ENCODE assay signal across 17 cellular contexts in the genomic region with DNA sequence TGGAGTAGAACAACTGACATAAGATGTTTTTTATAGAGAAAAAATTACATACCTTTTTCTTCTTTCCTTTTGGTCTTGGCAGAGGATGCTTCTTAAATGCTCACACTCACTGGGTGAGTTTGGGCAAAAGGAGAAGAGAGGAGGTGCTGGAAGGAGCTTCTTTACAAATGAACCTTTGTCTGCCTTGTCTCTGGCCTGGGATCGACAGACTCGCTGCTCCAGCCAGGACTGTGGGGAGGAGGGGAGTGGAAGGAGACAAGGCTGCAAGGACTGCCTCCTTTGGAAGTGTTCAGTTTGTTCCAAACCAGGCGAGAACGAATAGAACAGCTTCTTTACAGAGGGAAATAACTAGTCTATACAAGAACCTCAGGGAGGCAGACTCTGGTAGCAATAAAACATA. TPM values are rescaled to one million over a fixed set of nuclear protein-coding genes. Genes with fewer than 3 reads are reported as not detected.
DNase-seq lines count a peak whose midpoint lies in the region; ATAC-seq and TF ChIP-seq lines count a peak whose summit lies in the region.
"Had no signal": no experiment of that assay in that cellular context is flagged by ENCODE, and none has a peak within 500 bp of the region (broad histone marks: within the 10 kb centered on the region; RNA-seq: fewer than 3 reads in every experiment).

A gene (minus strand): TSS at position 101 of the 400 bp plus-strand sequence. CDS start 7,702 bp downstream, outside the sequence.

- WGBS in SK-N-SH (ENCODE audit: low lambda C conversion rate): 97% methylated on average over 4 of the region's 4 CpGs
- 55 to 61% methylated on average over 4 of the region's 4 CpGs for WGBS in heart right ventricle, 2 donors
- WGBS in esophagus squamous epithelium, 2 donors: 22 to 38% methylated on average over 3 to 4 of the region's 4 CpGs

- H3K27me3 Mint-ChIP-seq in neural progenitor cell (ENCODE audit: insufficient read depth, low read depth): no peaks in the 10 kb centered on the region

- 0 out of 2 replicates have a peak, but pooled peaks cover 1% of the 10 kb centered on the region for H3K9me3 ChIP-seq in SK-N-SH
- H3K9me3 ChIP-seq in heart right ventricle: peaks cover 0 to 1% (median 0%) of the 10 kb centered on the region in 11 donors
- no peaks in the 10 kb centered on the region for H3K9me3 ChIP-seq in neural progenitor cell (ENCODE audit: low read depth)
- no peaks in the 10 kb centered on the region for H3K9me3 ChIP-seq in uterus
- no peaks in the 10 kb centered on the region for H3K9me3 ChIP-seq in esophagus squamous epithelium
- H3K9me3 ChIP-seq: Caco-2 had no signal

- H3K27me3 ChIP-seq in SK-N-SH (ENCODE audit: insufficient read depth): no peaks in the 10 kb centered on the region
- H3K27me3 ChIP-seq in heart right ventricle: no peaks in the 10 kb centered on the region
- no peaks in the 10 kb centered on the region for H3K27me3 ChIP-seq in neural progenitor cell
- H3K27me3 ChIP-seq in uterus: no peaks in the 10 kb centered on the region
- H3K27me3 ChIP-seq in esophagus squamous epithelium: no peaks in the 10 kb centered on the region

- no peak for TF ChIP-seq EP300 in SK-N-SH (IDR thresholded peaks at IDR 0.05; ENCODE audit: borderline replicate concordance in 1 of 2, low read depth in 1 of 2, low read length in 1 of 2)

- POLR2A ChIA-PET in SK-N-SH (lab: Yijun Ruan, JAX): no interaction called here

- H3K36me3 ChIP-seq in SK-N-SH (replicated peaks in 1 of 2; ENCODE audit: control insufficient read depth in 1 of 2, insufficient read depth in 2 of 2, low read length in 1 of 2) (peaks cover 0 to under 1% of the 10 kb centered on the region in 2 experiments), heart right ventricle (peaks cover 0 to 21% (median 5%) of the 10 kb centered on the region in 9 donors), neural progenitor cell (no peaks in the 10 kb centered on the region), uterus (no peaks in the 10 kb centered on the region), esophagus squamous epithelium (peaks cover 0 to 16% (median 0%) of the 10 kb centered on the region in 3 donors)

- H3F3A ChIP-seq in SK-N-SH (replicated peaks; ENCODE audit: insufficient read depth): peaks cover 13% of the 10 kb centered on the region
- no peaks in the 10 kb centered on the region for H3F3A ChIP-seq in neural progenitor cell (ENCODE audit: low read depth)

- H3K9me2 ChIP-seq in SK-N-SH: no peaks in the 10 kb centered on the region

- no peak for DNase-seq in SK-N-SH
- peak in 1 of 2 donors; percentile 19 for DNase-seq in heart right ventricle
- peak; percentile 66 for DNase-seq in neural progenitor cell (ENCODE audit: low spot score)
- DNase-seq in uterus: peak; percentile 23 to 51
- DNase-seq in esophagus squamous epithelium (lab: John Stamatoyannopoulos, UW): no peak
- no peak for DNase-seq in activated T-cell treated with anti-CD3 and anti-CD28 coated beads, Interleukin-2, amount 50 U/mL, for 48 hours
- DNase-seq: activated CD4-positive, alpha-beta T cell treated with anti-CD3 and anti-CD28 coated beads for 4 hours; activated T-cell treated with anti-CD3 and anti-CD28 coated beads, Interleukin-2, amount 50 U/mL, for 72 hours; Caco-2; MV-4-11; NCI-H226; small intestine had no signal

- H2AFZ ChIP-seq in SK-N-SH (ENCODE audit: low read depth) (peak within 1 kb of the TSS; percentile 63), neural progenitor cell (replicated peaks) (peak within 1 kb of the TSS; percentile 32)

- H3K4me1 ChIP-seq in SK-N-SH (ENCODE audit: control insufficient read depth in 1 of 2, insufficient read depth in 2 of 2, low read depth in 1 of 2, low read length in 1 of 2) (peaks cover 0 to 13% of the 10 kb centered on the region in 2 experiments; a peak in 1 of 4 replicates), heart right ventricle (no peaks in the 10 kb centered on the region), neural progenitor cell (peaks cover 12% of the 10 kb centered on the region), uterus (no peaks in the 10 kb centered on the region), esophagus squamous epithelium (no peaks in the 10 kb centered on the region)
- H3K4me1 ChIP-seq: Caco-2 had no signal

- no peaks in the 10 kb centered on the region for H3K9me3 Mint-ChIP-seq in neural progenitor cell
- H3K9me3 Mint-ChIP-seq: activated T-cell treated with anti-CD3 and anti-CD28 coated beads, Interleukin-2, amount 50 U/mL, for 72 hours had no signal

- CTCF ChIA-PET in SK-N-SH (lab: Yijun Ruan, JAX): interaction anchor here (1.2 to 3.2 kb wide), 3 partner anchors 13 to 21 kb away, joined by 3 to 9 read pairs (median 4); no protein-coding TSS in a partner anchor

- H3K36me3 Mint-ChIP-seq in neural progenitor cell: peaks cover 9% of the 10 kb centered on the region

- H4K20me1 ChIP-seq in SK-N-SH (ENCODE audit: insufficient read depth) (no peaks in the 10 kb centered on the region), neural progenitor cell (ENCODE audit: low read depth) (no peaks in the 10 kb centered on the region)

- H3K79me2 ChIP-seq in SK-N-SH (ENCODE audit: insufficient read depth) (no peaks in the 10 kb centered on the region), neural progenitor cell (ENCODE audit: low read depth) (no peaks in the 10 kb centered on the region)

- TF ChIP-seq CTCF in SK-N-SH (IDR thresholded peaks at IDR 0.05) (no peak), heart right ventricle (IDR thresholded peaks at IDR 0.05) (no peak), neural progenitor cell (IDR thresholded peaks at IDR 0.05) (no peak), uterus (IDR thresholded peaks at IDR 0.05) (no peak), esophagus squamous epithelium (IDR thresholded peaks at IDR 0.05) (no peak)

- H3K4me1 Mint-ChIP-seq in neural progenitor cell: peaks cover 6% of the 10 kb centered on the region

- peak within 1 kb of the TSS; percentile 66; the same call in 1 of the 2 replicates for H3K4me2 ChIP-seq in SK-N-SH
- peak within 1 kb of the TSS; percentile 60 for H3K4me2 ChIP-seq in neural progenitor cell

- no peak within 1 kb of the TSS for H3K4me3 Mint-ChIP-seq in neural progenitor cell
- H3K4me3 Mint-ChIP-seq: activated T-cell treated with anti-CD3 and anti-CD28 coated beads, Interleukin-2, amount 50 U/mL, for 72 hours had no signal

- H3K27ac Mint-ChIP-seq in neural progenitor cell: no peak within 1 kb of the TSS
- H3K27ac Mint-ChIP-seq: activated T-cell treated with anti-CD3 and anti-CD28 coated beads, Interleukin-2, amount 50 U/mL, for 72 hours had no signal

- TF ChIP-seq RAD21 in SK-N-SH (IDR thresholded peaks at IDR 0.05; ENCODE audit: low read length): no peak

- H3K4me3 ChIP-seq in SK-N-SH (ENCODE audit: low read depth in 2 of 2, low read length in 1 of 2) (peak within 1 kb of the TSS in 1 of 2 experiments; percentile 4; a peak in 1 of 4 replicates), heart right ventricle (no peak within 1 kb of the TSS), neural progenitor cell (no peak within 1 kb of the TSS), uterus (no peak within 1 kb of the TSS), esophagus squamous epithelium (no peak within 1 kb of the TSS)

- TF ChIP-seq POLR2A in uterus (IDR thresholded peaks at IDR 0.05) (no peak), esophagus squamous epithelium (IDR thresholded peaks at IDR 0.05) (no peak)

- peak within 1 kb of the TSS; percentile 7; the same call in 1 of the 2 replicates for H3K9ac ChIP-seq in SK-N-SH
- no peak within 1 kb of the TSS for H3K9ac ChIP-seq in neural progenitor cell

- H3K27ac ChIP-seq in SK-N-SH (ENCODE audit: low read depth in 2 of 2, low read length in 1 of 2): peak within 1 kb of the TSS in 1 of 2 experiments; percentile 47; a peak in 2 of 4 replicates
- peak within 1 kb of the TSS in 1 of 10 donors; percentile 4 for H3K27ac ChIP-seq in heart right ventricle
- H3K27ac ChIP-seq in neural progenitor cell: no peak within 1 kb of the TSS
- peak within 1 kb of the TSS; percentile 6 to 25 for H3K27ac ChIP-seq in uterus
- H3K27ac ChIP-seq in esophagus squamous epithelium: no peak within 1 kb of the TSS
- H3K27ac ChIP-seq: epithelial cell of prostate had no signal

- intact Hi-C loops in heart right ventricle (cut with DNase I): no loop called here
- intact Hi-C loops in uterus (cut with DNase I; ENCODE audit: low total_unique reads): no loop called here
- intact Hi-C loops in esophagus squamous epithelium (cut with DNase I): no loop called here

- no peak for ATAC-seq in SK-N-SH treated with all-trans-retinoic acid at 6 μM for 48 hours
- ATAC-seq in heart right ventricle: peak in 7 of 8 donors; percentile 57 to 84 (median 71)
- no peak for ATAC-seq in HG02798 (IDR thresholded peaks at IDR 0.05; ENCODE audit: poor library complexity, unreplicated experiment)
- ATAC-seq: activated T-cell treated with anti-CD3 and anti-CD28 coated beads, Interleukin-2, amount 50 U/mL, for 72 hours had no signal

TF ChIP-seq in SK-N-SH, 30 proteins besides CTCF, POLR2A, EP300 and RAD21 (continues in another document):
- TF ChIP-seq POLR2AphosphoS5 (IDR thresholded peaks at IDR 0.05; ENCODE audit: low read depth, low read length) (no peak), NFIC (IDR thresholded peaks at IDR 0.05; ENCODE audit: borderline replicate concordance) (no peak)

TF ChIP-seq in SK-N-SH treated with all-trans-retinoic acid at 6 μM for 48 hours, 23 proteins besides CTCF, POLR2A, EP300 and RAD21 (continues in another document):
- TF ChIP-seq, protein P1, sequence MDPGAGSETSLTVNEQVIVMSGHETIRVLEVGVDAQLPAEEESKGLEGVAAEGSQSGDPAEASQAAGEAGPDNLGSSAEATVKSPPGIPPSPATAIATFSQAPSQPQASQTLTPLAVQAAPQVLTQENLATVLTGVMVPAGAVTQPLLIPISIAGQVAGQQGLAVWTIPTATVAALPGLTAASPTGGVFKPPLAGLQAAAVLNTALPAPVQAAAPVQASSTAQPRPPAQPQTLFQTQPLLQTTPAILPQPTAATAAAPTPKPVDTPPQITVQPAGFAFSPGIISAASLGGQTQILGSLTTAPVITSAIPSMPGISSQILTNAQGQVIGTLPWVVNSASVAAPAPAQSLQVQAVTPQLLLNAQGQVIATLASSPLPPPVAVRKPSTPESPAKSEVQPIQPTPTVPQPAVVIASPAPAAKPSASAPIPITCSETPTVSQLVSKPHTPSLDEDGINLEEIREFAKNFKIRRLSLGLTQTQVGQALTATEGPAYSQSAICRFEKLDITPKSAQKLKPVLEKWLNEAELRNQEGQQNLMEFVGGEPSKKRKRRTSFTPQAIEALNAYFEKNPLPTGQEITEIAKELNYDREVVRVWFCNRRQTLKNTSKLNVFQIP (CRISPR knock-in tag; IDR thresholded peaks at IDR 0.05; ENCODE audit: borderline replicate concordance, low read depth): no peak

RNA-seq across cellular contexts. Expression of the gene that starts here (rescaled TPM):
- 0.16 and 0.24 TPM in 2 replicates for polyA plus RNA-seq in SK-N-SH (2012; rRNA removed)
- 0.20 and 0.26 TPM in 2 replicates for polyA plus RNA-seq in SK-N-SH (2012; cell fraction: cytosol; rRNA removed)
- polyA plus RNA-seq in SK-N-SH (2012; cell fraction: nucleus; rRNA removed): 0.13 and 0.20 TPM in 2 replicates
- total RNA-seq in heart right ventricle: under 1 TPM; 0.10 to 0.56 (median 0.26) TPM
- under 1 TPM; 0.15 to 0.48 TPM for polyA plus RNA-seq in heart right ventricle
- total RNA-seq in neural progenitor cell (ENCODE audit: low replicate concordance): 0.37 and 0.40 TPM in 2 replicates
- 1 to 10 TPM in 3 of 4 donors, not detected in 1; 1.3 to 4.1 (median 1.8) TPM for total RNA-seq in uterus
- under 1 TPM in 1 of 4 donors, not detected in 3; 0.08 TPM for total RNA-seq in esophagus squamous epithelium
- total RNA-seq: A172; activated T-cell treated with anti-CD3 and anti-CD28 coated beads, Interleukin-2, amount 50 U/mL, for 72 hours; Caco-2; T-helper 1 cell treated with Interleukin-12 subunit alpha and Interleukin-12 subunit beta and Interleukin-4 antibody, amounts not matched to agents 30 ng/mL and 1 ng/mL, for 36 hours had no signal

Comparison
In these comparisons a context has a peak if more than half of its experiments do, and no peak if none do; other contexts are left out.
1. Peak in ATAC-seq in heart right ventricle; RNA of the gene not detected or under 1 TPM.
2. Peak in DNase-seq and H3K4me2 ChIP-seq in neural progenitor cell; RNA of the gene not detected or under 1 TPM.
3. DNase-seq: peak in uterus (2 of 2); none in SK-N-SH (single experiment), esophagus squamous epithelium (single experiment) and activated T-cell treated with anti-CD3 and anti-CD28 coated beads, Interleukin-2, amount 50 U/mL, for 48 hours (0 of 2).
4. H3K27ac ChIP-seq: peak in uterus (2 of 2); none in neural progenitor cell (single experiment) and esophagus squamous epithelium (0 of 4).